17 cellular contexts compared by ENCODE assay signal in the genomic region with DNA sequence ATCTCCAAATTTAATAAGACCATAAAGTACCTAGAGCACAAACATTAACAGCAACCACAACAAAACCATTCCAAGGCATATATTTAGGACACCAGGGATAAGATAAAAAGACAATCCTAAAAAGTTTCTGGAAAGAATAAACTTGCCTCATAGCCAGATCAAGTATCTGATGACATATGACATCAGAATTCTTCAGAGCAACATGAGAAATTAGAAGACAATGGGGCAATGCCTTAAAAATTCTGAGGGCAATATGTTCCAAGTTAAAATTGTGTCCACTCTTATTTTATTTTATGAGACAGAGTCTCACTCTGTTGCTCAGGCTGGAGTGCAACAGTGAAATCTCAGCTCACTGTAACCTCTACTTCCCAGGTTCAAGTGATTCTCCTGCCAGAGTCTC. TPM values are rescaled to one million over a fixed set of nuclear protein-coding genes. Genes with fewer than 3 reads are reported as not detected.
A peak's percentile ranks its signal among the peaks of the same experiment; 100 is the strongest.
DNase-seq lines count a peak whose midpoint lies in the region; ATAC-seq and TF ChIP-seq lines count a peak whose summit lies in the region.
"Had no signal": no experiment of that assay in that cellular context is flagged by ENCODE, and none has a peak within 500 bp of the region (broad histone marks: within the 10 kb centered on the region; RNA-seq: fewer than 3 reads in every experiment).

No MANE protein-coding gene starts in this region.

- H3K27ac ChIP-seq in A673 (ENCODE audit: low read depth, low read length, poor library complexity, severe bottlenecking) (peak overlapping the region; percentile 25), HEK293 (ENCODE audit: extremely low read depth, low read depth, low read length) (no peak overlapping the region), endodermal cell (ENCODE audit: low read depth, low read length) (no peak overlapping the region)
- H3K27ac ChIP-seq: 22Rv1; BLaER1 treated with 17β-estradiol and CSF1 and Interleukin-3, amounts not matched to agents 10 nM and 100 nM had no signal

- POLR2A ChIA-PET in A673 (lab: Charles Lee; ENCODE audit: low non-redundant PET): no interaction called here
- POLR2A ChIA-PET in HEK293 (lab: Yijun Ruan, JAX): no interaction called here

- intact Hi-C loops in A673 (cut with micrococcal nuclease; ENCODE audit: unreplicated experiment): no loop called here

- no peaks in the 10 kb centered on the region for H3K36me3 Mint-ChIP-seq in stimulated activated memory B cell treated with anti-CD40 and anti-IgM and Interleukin-4, amounts not matched to agents 10 μg/mL and 1 μg/mL and 100 μg/mL, for 72 hours
- H3K36me3 Mint-ChIP-seq in osteocyte (ENCODE audit: unreplicated experiment) (no peaks in the 10 kb centered on the region), endodermal cell (ENCODE audit: low read depth) (peaks cover 2% of the 10 kb centered on the region)

- no peak overlapping the region for H3K27ac Mint-ChIP-seq in stimulated activated memory B cell treated with anti-CD40 and anti-IgM and Interleukin-4, amounts not matched to agents 10 μg/mL and 1 μg/mL and 100 μg/mL, for 72 hours
- H3K27ac Mint-ChIP-seq in osteocyte (ENCODE audit: unreplicated experiment) (no peak overlapping the region), endodermal cell (no peak overlapping the region)
- H3K27ac Mint-ChIP-seq: IgD-negative memory B cell had no signal

- H3K27me3 ChIP-seq in A673 (replicated peaks; ENCODE audit: insufficient read depth, low read depth, low read length, poor library complexity): no peaks in the 10 kb centered on the region
- no peaks in the 10 kb centered on the region for H3K27me3 ChIP-seq in endodermal cell (ENCODE audit: control insufficient read depth, insufficient read depth, low read length, poor library complexity, severe bottlenecking)
- H3K27me3 ChIP-seq: BLaER1 treated with 17β-estradiol and CSF1 and Interleukin-3, amounts not matched to agents 10 nM and 100 nM had no signal

- no peak overlapping the region for H3K4me3 Mint-ChIP-seq in stimulated activated memory B cell treated with anti-CD40 and anti-IgM and Interleukin-4, amounts not matched to agents 10 μg/mL and 1 μg/mL and 100 μg/mL, for 72 hours
- no peak overlapping the region for H3K4me3 Mint-ChIP-seq in osteocyte (ENCODE audit: unreplicated experiment)
- no peak overlapping the region for H3K4me3 Mint-ChIP-seq in endodermal cell
- H3K4me3 Mint-ChIP-seq: CD4-positive, CD25-positive, alpha-beta regulatory T cell; IgD-negative memory B cell had no signal

- peaks cover 10% of the 10 kb centered on the region for H3K4me1 Mint-ChIP-seq in stimulated activated memory B cell treated with anti-CD40 and anti-IgM and Interleukin-4, amounts not matched to agents 10 μg/mL and 1 μg/mL and 100 μg/mL, for 72 hours
- H3K4me1 Mint-ChIP-seq in osteocyte (ENCODE audit: unreplicated experiment) (peaks cover 11% of the 10 kb centered on the region), endodermal cell (no peaks in the 10 kb centered on the region)

- no peak for ATAC-seq in stimulated activated memory B cell treated with anti-CD40 and anti-IgM and Interleukin-4, amounts not matched to agents 10 μg/mL and 1 μg/mL and 100 μg/mL, for 72 hours
- ATAC-seq: HCT116 had no signal

- H3K4me1 ChIP-seq in A673 (ENCODE audit: insufficient read depth, low read length, poor library complexity, severe bottlenecking) (peaks cover 7% of the 10 kb centered on the region), HEK293 (ENCODE audit: control insufficient read depth, insufficient read depth, low read length) (no peaks in the 10 kb centered on the region), endodermal cell (ENCODE audit: control insufficient read depth, insufficient read depth, low read length) (no peaks in the 10 kb centered on the region)
- H3K4me1 ChIP-seq: BLaER1 treated with 17β-estradiol and CSF1 and Interleukin-3, amounts not matched to agents 10 nM and 100 nM had no signal

- H3K9me3 ChIP-seq in A673 (ENCODE audit: low read depth, low read length, poor library complexity, severe bottlenecking): no peaks in the 10 kb centered on the region
- H3K9me3 ChIP-seq in HEK293 (ENCODE audit: control insufficient read depth, insufficient read depth, low read depth, low read length): no peaks in the 10 kb centered on the region
- peaks cover 8% of the 10 kb centered on the region for H3K9me3 ChIP-seq in endodermal cell (ENCODE audit: control insufficient read depth, low read length)

- TF ChIP-seq CTCF in A673 (conservative IDR thresholded peaks at IDR 0.05; ENCODE audit: low read depth, low read length): no peak
- TF ChIP-seq CTCF in HEK293 (tag by site-specific recombination; IDR thresholded peaks at IDR 0.05): no peak
- no peak for TF ChIP-seq CTCF in cardiac fibroblast (IDR thresholded peaks at IDR 0.05; ENCODE audit: low read depth, low read length)
- no peak for TF ChIP-seq CTCF in osteocyte (IDR thresholded peaks at IDR 0.05)
- TF ChIP-seq CTCF in endodermal cell (conservative IDR thresholded peaks at IDR 0.05): no peak

- H3K4me3 ChIP-seq in A673 (ENCODE audit: low read depth, low read length, poor library complexity, severe bottlenecking) (no peak overlapping the region), HEK293 (ENCODE audit: low read depth, low read length) (no peak overlapping the region), cardiac fibroblast (replicated peaks in 1 of 2; ENCODE audit: low read depth in 2 of 2, low read length in 2 of 2) (no peak overlapping the region), endodermal cell (ENCODE audit: low read length) (no peak overlapping the region)
- H3K4me3 ChIP-seq: BLaER1 treated with 17β-estradiol and CSF1 and Interleukin-3, amounts not matched to agents 10 nM and 100 nM had no signal

- H3K9me3 Mint-ChIP-seq in stimulated activated memory B cell treated with anti-CD40 and anti-IgM and Interleukin-4, amounts not matched to agents 10 μg/mL and 1 μg/mL and 100 μg/mL, for 72 hours: no peaks in the 10 kb centered on the region
- H3K9me3 Mint-ChIP-seq in osteocyte (ENCODE audit: unreplicated experiment): peaks cover 4% of the 10 kb centered on the region
- H3K9me3 Mint-ChIP-seq in endodermal cell: peaks cover 13% of the 10 kb centered on the region

- H3K27me3 Mint-ChIP-seq in stimulated activated memory B cell treated with anti-CD40 and anti-IgM and Interleukin-4, amounts not matched to agents 10 μg/mL and 1 μg/mL and 100 μg/mL, for 72 hours: no peaks in the 10 kb centered on the region
- H3K27me3 Mint-ChIP-seq in osteocyte (ENCODE audit: unreplicated experiment) (no peaks in the 10 kb centered on the region), endodermal cell (ENCODE audit: insufficient read depth) (no peaks in the 10 kb centered on the region)

- no TSS peak for BruUV-seq in A673 (replicated peaks; lab: Mats Ljungman, UMichigan)

- H3K36me3 ChIP-seq in A673 (ENCODE audit: insufficient read depth, low read length, poor library complexity, severe bottlenecking): no peaks in the 10 kb centered on the region
- no peaks in the 10 kb centered on the region for H3K36me3 ChIP-seq in HEK293 (ENCODE audit: control insufficient read depth in 2 of 2, insufficient read depth in 1 of 2, low read length in 2 of 2)
- H3K36me3 ChIP-seq in endodermal cell (ENCODE audit: control insufficient read depth, insufficient read depth, low read length): no peaks in the 10 kb centered on the region

- DNase-seq in A673 (ENCODE audit: low spot score): no peak
- DNase-seq in cardiac fibroblast (ENCODE audit: low read depth in 2 of 2): peak; percentile 5 to 22
- peak; percentile 74 for DNase-seq in fibroblast of peridontal ligament (ENCODE audit: extremely low read depth)
- DNase-seq in osteocyte (ENCODE audit: extremely low spot score, unreplicated experiment): no peak
- DNase-seq in endodermal cell: no peak
- no peak for DNase-seq in GDM1 (lab: John Stamatoyannopoulos, UW)
- DNase-seq: Calu3; CD4-positive, CD25-positive, alpha-beta regulatory T cell; DMS 273 treated with DMSO at 0.1 percent for 48 hours had no signal

- no peak overlapping the region for H3K9ac ChIP-seq in endodermal cell (ENCODE audit: extremely low read depth, low read length, poor library complexity, severe bottlenecking)
- H3K9ac ChIP-seq: BLaER1 treated with 17β-estradiol and CSF1 and Interleukin-3, amounts not matched to agents 10 nM and 100 nM had no signal

- CTCF ChIA-PET in A673 (lab: Charles Lee) (no interaction called here), HEK293 (lab: Yijun Ruan, JAX) (no interaction called here)

TF ChIP-seq in HEK293, 187 proteins besides CTCF, POLR2A, EP300 and RAD21:
- no peak for TF ChIP-seq KLF10 (tag by site-specific recombination; IDR thresholded peaks at IDR 0.05)
- TF ChIP-seq ZNF292 (tag by site-specific recombination; IDR thresholded peaks at IDR 0.05; ENCODE audit: borderline replicate concordance, low read depth): no peak
- no peak for TF ChIP-seq ZNF146 (tag by site-specific recombination; IDR thresholded peaks at IDR 0.05)
- TF ChIP-seq ZNF792 (tag by site-specific recombination; IDR thresholded peaks at IDR 0.05): no peak
- TF ChIP-seq ZNF354C (tag by site-specific recombination; IDR thresholded peaks at IDR 0.05; ENCODE audit: borderline replicate concordance, low read depth): no peak
- no peak for TF ChIP-seq ZNF843 (tag by site-specific recombination; IDR thresholded peaks at IDR 0.05)
- TF ChIP-seq ZBTB21 (tag by site-specific recombination; IDR thresholded peaks at IDR 0.05): 0 out of 2 replicates have a peak, but pooled peaks have one; percentile 21
- peak; percentile 58 for TF ChIP-seq ZNF335 (tag by site-specific recombination; conservative IDR thresholded peaks at IDR 0.05)

RNA-seq across cellular contexts. Expression of a gene that starts 2.8 kb away (rescaled TPM):
- total RNA-seq in A673 (2021) (not detected in 2 replicates), osteocyte (not detected in 2 replicates), endodermal cell (under 1 TPM; 0.68 to 0.89 TPM)
- 0.96 TPM for polyA plus RNA-seq in endodermal cell (2013, experiment 1 of 2)
- polyA plus RNA-seq in endodermal cell (2013, experiment 2 of 2): 0.46 TPM
- total RNA-seq: Calu3, G401, HT-29 had no signal
- polyA plus RNA-seq: CD4-positive, CD25-positive, alpha-beta regulatory T cell; IgD-negative memory B cell had no signal

RNA-seq across cellular contexts. Expression of a gene that starts 46.5 kb away (rescaled TPM):
- total RNA-seq in A673 (2021) (32.3 and 34.9 TPM in 2 replicates), osteocyte (18.6 and 21.0 TPM in 2 replicates), endodermal cell (10 to 100 TPM; 21.0 to 26.0 TPM)
- 20.3 TPM for polyA plus RNA-seq in endodermal cell (2013, experiment 1 of 2)
- 18.9 TPM for polyA plus RNA-seq in endodermal cell (2013, experiment 2 of 2)

RNA-seq across cellular contexts. Expression of a gene that starts 56.4 kb away (rescaled TPM):
- total RNA-seq in A673 (2021) (36.6 and 40.8 TPM in 2 replicates), osteocyte (15.9 and 18.5 TPM in 2 replicates), endodermal cell (10 to 100 TPM; 30.0 to 38.7 TPM)
- 15.0 TPM for polyA plus RNA-seq in endodermal cell (2013, experiment 1 of 2)
- polyA plus RNA-seq in endodermal cell (2013, experiment 2 of 2): 14.7 TPM

Comparison
In these comparisons a context has a peak if more than half of its experiments do, and no peak if none do; other contexts are left out.
1. DNase-seq: peak in cardiac fibroblast (2 of 2) and fibroblast of peridontal ligament (single experiment); none in A673 (single experiment), osteocyte (single experiment), endodermal cell (single experiment) and GDM1 (single experiment).